Comparison of ENCODE assay signal across 28 cellular contexts in the genomic region with DNA sequence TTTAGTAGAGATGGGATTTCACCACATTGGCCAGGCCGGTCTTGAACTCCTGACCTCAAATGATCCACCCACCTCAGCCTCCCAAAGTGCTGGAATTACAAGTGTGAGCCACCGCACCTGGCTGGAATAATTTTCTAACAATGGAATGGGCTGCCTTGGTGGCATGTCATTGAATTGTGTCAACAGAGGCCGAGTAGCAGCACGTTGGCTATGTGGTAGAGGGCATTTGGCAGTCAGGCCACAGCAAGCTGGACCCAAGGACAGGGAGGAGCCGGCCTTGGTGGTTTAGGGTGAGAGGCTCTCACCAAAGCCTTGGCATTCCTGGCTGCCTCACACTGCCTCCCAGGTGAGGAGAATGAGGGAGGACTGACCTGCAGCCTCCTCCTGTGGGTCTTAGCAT.
"Had no signal": no experiment of that assay in that cellular context is flagged by ENCODE, and none has a peak within 500 bp of the region (broad histone marks: within the 10 kb centered on the region; RNA-seq: fewer than 3 reads in every experiment).

No MANE protein-coding gene starts in this region.

- H3K36me3 ChIP-seq: adrenal gland, esophagus squamous epithelium, gastroesophageal sphincter had no signal

- FAIRE-seq: colon, endometrium, endothelial cell of umbilical vein had no signal

- DNase-seq: activated CD4-positive, alpha-beta memory T cell treated with anti-CD3 and anti-CD28 coated beads for 36 hours; activated CD4-positive, alpha-beta T cell treated with anti-CD3 and anti-CD28 coated beads for 36 hours; activated CD4-positive, alpha-beta T cell treated with anti-CD3 and anti-CD28 coated beads, Interleukin-2, amount 10 ng/mL, durations not matched to agents 24 days and 14 days; activated CD4-positive, CD25-positive, alpha-beta regulatory T cell; activated CD4-positive, CD25-positive, alpha-beta regulatory T cell treated with anti-CD3 and anti-CD28 coated beads, Interleukin-2, amount 50 U/mL, for 72 hours; activated CD8-positive, alpha-beta memory T cell treated with anti-CD3 and anti-CD28 coated beads, Interleukin-2, amount 10 ng/mL, durations not matched to agents 7 days and 5 days; activated CD8-positive, alpha-beta memory T cell treated with anti-CD3 and anti-CD28 coated beads, Interleukin-2, amount 50 U/mL, for 4 hours; activated CD8-positive, alpha-beta T cell treated with anti-CD3 and anti-CD28 coated beads, Interleukin-2, amount 10 ng/mL, durations not matched to agents 7 days and 5 days; activated effector memory CD4-positive, alpha-beta T cell treated with anti-CD3 and anti-CD28 coated beads, Interleukin-2, amount 50 U/mL, for 16 hours; activated naive CD4-positive, alpha-beta T cell treated with anti-CD3 and anti-CD28 coated beads for 36 hours; activated naive CD8-positive, alpha-beta T cell treated with anti-CD3 and anti-CD28 coated beads for 36 hours; activated naive CD8-positive, alpha-beta T cell treated with anti-CD3 and anti-CD28 coated beads, Interleukin-2, amount 50 U/mL, for 24 hours; activated T-cell treated with anti-CD3 and anti-CD28 coated beads, Interleukin-2, amount 50 U/mL, for 1 hour; activated T-cell treated with anti-CD3 and anti-CD28 coated beads, Interleukin-2, amount 50 U/mL, for 48 hours; amygdala; aorta; body of pancreas; caudate nucleus; effector CD8-positive, alpha-beta T cell; esophagus squamous epithelium; foreskin melanocyte; T-helper 2 cell had no signal

- H3K27ac ChIP-seq: adrenal gland, body of pancreas, epithelial cell of prostate, esophagus squamous epithelium, gastroesophageal sphincter had no signal

- H3K4me1 ChIP-seq: adrenal gland had no signal

- H3K27me3 ChIP-seq: adrenal gland, body of pancreas, esophagus squamous epithelium, gastroesophageal sphincter had no signal

- H3K4me3 ChIP-seq: adrenal gland, body of pancreas, esophagus squamous epithelium, gastroesophageal sphincter had no signal

- ATAC-seq: activated CD4-positive, alpha-beta T cell treated with anti-CD3 and anti-CD28 coated beads for 36 hours; activated CD8-positive, alpha-beta memory T cell treated with anti-CD3 and anti-CD28 coated beads, Interleukin-2, amount 10 ng/mL, durations not matched to agents 7 days and 5 days; activated CD8-positive, alpha-beta T cell treated with anti-CD3 and anti-CD28 coated beads, Interleukin-2, amount 10 ng/mL, durations not matched to agents 7 days and 5 days; activated naive CD8-positive, alpha-beta T cell treated with anti-CD3 and anti-CD28 coated beads, Interleukin-2, amount 50 U/mL, for 24 hours; body of pancreas; gastroesophageal sphincter had no signal

- H3K9me3 ChIP-seq: adrenal gland, body of pancreas, esophagus squamous epithelium, gastroesophageal sphincter had no signal
